In the genomic region with DNA sequence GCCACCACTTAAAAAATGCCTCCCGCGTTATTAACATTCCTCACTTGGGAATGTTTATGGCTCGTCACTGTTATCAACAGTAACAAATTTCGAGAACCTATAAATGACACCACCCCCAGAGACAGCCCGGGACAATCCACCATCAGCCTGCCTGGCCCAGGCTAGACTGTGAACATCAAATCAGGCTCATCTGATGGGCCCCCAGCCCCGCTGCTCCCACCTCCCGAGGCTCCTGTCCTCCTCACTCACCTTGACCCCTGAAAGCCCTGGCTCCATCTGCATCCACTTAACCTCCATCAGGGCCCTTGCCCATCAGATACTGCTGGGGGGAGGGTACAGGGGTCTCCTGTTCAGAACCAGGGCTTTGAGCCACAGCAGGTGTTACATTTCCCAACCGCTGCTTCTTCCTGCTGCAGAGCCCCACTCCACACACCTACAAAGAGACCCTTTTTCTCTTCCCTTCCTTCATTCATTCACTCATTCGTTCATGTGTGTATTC, we compare ENCODE assay signal across 1 cellular context.
TF ChIP-seq lines count a peak whose summit lies in the region.

No MANE protein-coding gene starts in this region.

TF ChIP-seq in HepG2, 621 proteins besides CTCF, POLR2A, EP300 and RAD21 (continued from another document):
- TF ChIP-seq, protein P1, sequence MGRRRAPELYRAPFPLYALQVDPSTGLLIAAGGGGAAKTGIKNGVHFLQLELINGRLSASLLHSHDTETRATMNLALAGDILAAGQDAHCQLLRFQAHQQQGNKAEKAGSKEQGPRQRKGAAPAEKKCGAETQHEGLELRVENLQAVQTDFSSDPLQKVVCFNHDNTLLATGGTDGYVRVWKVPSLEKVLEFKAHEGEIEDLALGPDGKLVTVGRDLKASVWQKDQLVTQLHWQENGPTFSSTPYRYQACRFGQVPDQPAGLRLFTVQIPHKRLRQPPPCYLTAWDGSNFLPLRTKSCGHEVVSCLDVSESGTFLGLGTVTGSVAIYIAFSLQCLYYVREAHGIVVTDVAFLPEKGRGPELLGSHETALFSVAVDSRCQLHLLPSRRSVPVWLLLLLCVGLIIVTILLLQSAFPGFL (CRISPR knock-in tag; IDR thresholded peaks at IDR 0.05) = no peak
- TF ChIP-seq ZNF720 (CRISPR knock-in tag; IDR thresholded peaks at IDR 0.05) = no peak
- no peak for TF ChIP-seq YY1 (IDR thresholded peaks at IDR 0.05; ENCODE audit: insufficient read depth, insufficient replicate concordance, low read depth, low read length)
- TF ChIP-seq ZNF557 (CRISPR knock-in tag; IDR thresholded peaks at IDR 0.05) = no peak
TF ChIP-seq in HepG2: peak in this region for 0.
